Comparison of ENCODE assay signal across 10 cellular contexts in genomic region chr18:55338955-55339662, GRCh38.
DNase-seq lines count a peak whose midpoint lies in the region; ATAC-seq and TF ChIP-seq lines count a peak whose summit lies in the region.
"Had no signal": no experiment of that assay in that cellular context is flagged by ENCODE, and none has a peak within 500 bp of the region (broad histone marks: within the 10 kb centered on the region; RNA-seq: fewer than 3 reads in every experiment).

No MANE protein-coding gene starts in this region.

- peak; percentile 19 for ATAC-seq in Right ventricle myocardium superior (ENCODE audit: poor library complexity)
- ATAC-seq in Right ventricle myocardium inferior = no peak
- no peak for ATAC-seq in T-cell (replicated peaks in 1 of 4)
- ATAC-seq in HG02759 (IDR thresholded peaks at IDR 0.05; ENCODE audit: unreplicated experiment) = no peak

- no peaks in the 10 kb centered on the region for H3K36me3 Mint-ChIP-seq in type B pancreatic cell
- H3K36me3 Mint-ChIP-seq in T-cell = no peaks in the 10 kb centered on the region

- H3K4me3 ChIP-seq in astrocyte of the spinal cord (ENCODE audit: low read depth, low read length) = no peak overlapping the region
- H3K4me3 ChIP-seq in lower leg skin (ENCODE audit: low read depth, poor library complexity, severe bottlenecking) = no peak overlapping the region

- H3K9me3 Mint-ChIP-seq in type B pancreatic cell (no peaks in the 10 kb centered on the region), T-cell (no peaks in the 10 kb centered on the region)
- H3K9me3 Mint-ChIP-seq: activated CD4-positive, alpha-beta T cell treated with anti-CD3 and anti-CD28 coated beads, Interleukin-2, amount 10 ng/mL, durations not matched to agents 24 days and 14 days had no signal

- H3K27ac Mint-ChIP-seq in type B pancreatic cell (no peak overlapping the region), T-cell (no peak overlapping the region)
- H3K27ac Mint-ChIP-seq: activated CD4-positive, alpha-beta T cell treated with anti-CD3 and anti-CD28 coated beads, Interleukin-2, amount 10 ng/mL, durations not matched to agents 24 days and 14 days had no signal

- H3K27me3 Mint-ChIP-seq in type B pancreatic cell (no peaks in the 10 kb centered on the region), T-cell (peaks cover 0 to 5% of the 10 kb centered on the region in 2 donors)

- TF ChIP-seq CTCF in astrocyte of the spinal cord (IDR thresholded peaks at IDR 0.05; ENCODE audit: low read depth, low read length) (peak; percentile 27), type B pancreatic cell (conservative IDR thresholded peaks at IDR 0.05) (peak; percentile 25), lower leg skin (IDR thresholded peaks at IDR 0.05) (no peak)

- intact Hi-C loops in Right ventricle myocardium superior (cut with DNase I) = no loop called here
- intact Hi-C loops in Right ventricle myocardium inferior (cut with DNase I) = loop anchor here (5.0 to 10.0 kb wide), 2 partner anchors 224 to 248 kb away; partner anchors contain the start of gene TCF4
- intact Hi-C loops in lower leg skin (cut with DNase I; ENCODE audit: low total_unique reads) = no loop called here

- POLR2A ChIA-PET in T-cell (lab: Charles Lee) = no interaction called here

- no peak for TF ChIP-seq POLR2A in lower leg skin (IDR thresholded peaks at IDR 0.05)

- CTCF ChIA-PET in T-cell (lab: Charles Lee) = no interaction called here

- H3K4me1 Mint-ChIP-seq in type B pancreatic cell (ENCODE audit: unreplicated experiment) = peaks cover 37% of the 10 kb centered on the region
- H3K4me1 Mint-ChIP-seq in T-cell = no peaks in the 10 kb centered on the region
- H3K4me1 Mint-ChIP-seq: activated CD4-positive, alpha-beta T cell treated with anti-CD3 and anti-CD28 coated beads, Interleukin-2, amount 10 ng/mL, durations not matched to agents 24 days and 14 days had no signal

- H3K4me3 Mint-ChIP-seq in type B pancreatic cell (no peak overlapping the region), T-cell (no peak overlapping the region)
- H3K4me3 Mint-ChIP-seq: activated CD4-positive, alpha-beta T cell treated with anti-CD3 and anti-CD28 coated beads, Interleukin-2, amount 10 ng/mL, durations not matched to agents 24 days and 14 days had no signal

- 42 to 53% methylated on average over 8 of the region's 8 CpGs for WGBS in lower leg skin, 2 donors

- in situ Hi-C loops in astrocyte of the spinal cord (cut with HindIII; ENCODE audit: low sequenced_read_pairs) = no loop called here

- no peak for DNase-seq in Right ventricle myocardium superior
- DNase-seq in Right ventricle myocardium inferior (ENCODE audit: missing footprints) = no peak
- DNase-seq in astrocyte of the spinal cord (ENCODE audit: low read depth, low spot score) = no peak
- peak; percentile 87 to 94 for DNase-seq in lung microvascular endothelial cell (ENCODE audit: low read depth in 2 of 2)
- DNase-seq in type B pancreatic cell (ENCODE audit: extremely low spot score, unreplicated experiment) = no peak
- no peak for DNase-seq in lower leg skin (ENCODE audit: low spot score in 2 of 2)
- DNase-seq in T-cell = no peak
- DNase-seq: activated CD4-positive, alpha-beta T cell treated with anti-CD3 and anti-CD28 coated beads, Interleukin-2, amount 10 ng/mL, durations not matched to agents 24 days and 14 days; amniotic stem cell had no signal

Comparison
In these comparisons a context has a peak if more than half of its experiments do, and no peak if none do; other contexts are left out.
1. DNase-seq: peak in lung microvascular endothelial cell (2 of 2); none in Right ventricle myocardium superior (single experiment), Right ventricle myocardium inferior (single experiment), astrocyte of the spinal cord (single experiment), type B pancreatic cell (single experiment), lower leg skin (0 of 2) and T-cell (0 of 34).
2. CTCF ChIP-seq: peak in astrocyte of the spinal cord (single experiment) and type B pancreatic cell (single experiment); none in lower leg skin (0 of 3).